ENCODE assay signal across 1 cellular context in the genomic region with DNA sequence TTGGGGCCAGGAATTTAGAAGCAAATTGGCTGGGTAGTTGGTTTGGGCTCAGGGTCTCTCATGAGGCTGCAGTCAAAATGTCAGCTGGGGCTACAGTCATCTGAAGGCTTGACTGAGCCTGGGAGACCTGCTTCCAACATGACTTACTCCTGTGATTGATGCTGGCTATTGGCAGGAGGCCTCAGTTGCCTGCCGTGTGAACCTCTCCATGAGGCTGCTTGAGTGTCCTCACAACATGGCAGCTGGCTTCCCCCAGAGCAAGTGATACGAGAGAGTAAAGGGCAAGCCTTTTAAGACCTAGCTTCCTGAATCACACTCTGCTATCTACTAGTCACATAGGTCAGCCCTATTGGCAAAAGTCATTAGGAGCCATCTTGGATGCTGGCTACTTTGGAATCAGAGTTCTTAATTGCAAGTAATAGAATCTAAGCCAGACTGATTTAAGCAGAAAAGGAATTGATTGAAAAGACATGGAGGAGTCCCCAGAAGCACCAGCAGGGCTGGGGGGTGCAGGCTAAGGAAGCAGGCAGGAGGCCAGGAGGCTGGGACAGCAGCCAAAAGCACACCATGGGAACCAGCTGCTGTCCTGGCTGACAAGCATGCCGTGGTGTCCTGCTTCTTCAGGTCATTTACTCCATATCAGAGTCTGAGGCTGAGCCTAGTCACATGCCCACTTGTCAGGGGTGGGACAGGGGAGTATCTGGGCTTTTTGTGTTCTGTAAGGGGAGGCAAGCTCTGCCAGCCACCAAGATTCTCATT.
TF ChIP-seq lines count a peak whose summit lies in the region.

No MANE protein-coding gene starts in this region.

TF ChIP-seq in SK-N-SH, 30 proteins besides CTCF, POLR2A, EP300 and RAD21 (continued from another document):
- TF ChIP-seq, protein P1, sequence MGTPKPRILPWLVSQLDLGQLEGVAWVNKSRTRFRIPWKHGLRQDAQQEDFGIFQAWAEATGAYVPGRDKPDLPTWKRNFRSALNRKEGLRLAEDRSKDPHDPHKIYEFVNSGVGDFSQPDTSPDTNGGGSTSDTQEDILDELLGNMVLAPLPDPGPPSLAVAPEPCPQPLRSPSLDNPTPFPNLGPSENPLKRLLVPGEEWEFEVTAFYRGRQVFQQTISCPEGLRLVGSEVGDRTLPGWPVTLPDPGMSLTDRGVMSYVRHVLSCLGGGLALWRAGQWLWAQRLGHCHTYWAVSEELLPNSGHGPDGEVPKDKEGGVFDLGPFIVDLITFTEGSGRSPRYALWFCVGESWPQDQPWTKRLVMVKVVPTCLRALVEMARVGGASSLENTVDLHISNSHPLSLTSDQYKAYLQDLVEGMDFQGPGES (IDR thresholded peaks at IDR 0.05; ENCODE audit: low read depth, low read length): no peak
- TF ChIP-seq MXI1 (IDR thresholded peaks at IDR 0.05; ENCODE audit: low read depth, low read length): peak; percentile 90; the same call in 1 of the 2 replicates
- TF ChIP-seq, protein P2, sequence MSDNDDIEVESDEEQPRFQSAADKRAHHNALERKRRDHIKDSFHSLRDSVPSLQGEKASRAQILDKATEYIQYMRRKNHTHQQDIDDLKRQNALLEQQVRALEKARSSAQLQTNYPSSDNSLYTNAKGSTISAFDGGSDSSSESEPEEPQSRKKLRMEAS (IDR thresholded peaks at IDR 0.05; ENCODE audit: low read depth): 0 out of 2 replicates have a peak, but pooled peaks have one; percentile 36
- TF ChIP-seq, protein P3, sequence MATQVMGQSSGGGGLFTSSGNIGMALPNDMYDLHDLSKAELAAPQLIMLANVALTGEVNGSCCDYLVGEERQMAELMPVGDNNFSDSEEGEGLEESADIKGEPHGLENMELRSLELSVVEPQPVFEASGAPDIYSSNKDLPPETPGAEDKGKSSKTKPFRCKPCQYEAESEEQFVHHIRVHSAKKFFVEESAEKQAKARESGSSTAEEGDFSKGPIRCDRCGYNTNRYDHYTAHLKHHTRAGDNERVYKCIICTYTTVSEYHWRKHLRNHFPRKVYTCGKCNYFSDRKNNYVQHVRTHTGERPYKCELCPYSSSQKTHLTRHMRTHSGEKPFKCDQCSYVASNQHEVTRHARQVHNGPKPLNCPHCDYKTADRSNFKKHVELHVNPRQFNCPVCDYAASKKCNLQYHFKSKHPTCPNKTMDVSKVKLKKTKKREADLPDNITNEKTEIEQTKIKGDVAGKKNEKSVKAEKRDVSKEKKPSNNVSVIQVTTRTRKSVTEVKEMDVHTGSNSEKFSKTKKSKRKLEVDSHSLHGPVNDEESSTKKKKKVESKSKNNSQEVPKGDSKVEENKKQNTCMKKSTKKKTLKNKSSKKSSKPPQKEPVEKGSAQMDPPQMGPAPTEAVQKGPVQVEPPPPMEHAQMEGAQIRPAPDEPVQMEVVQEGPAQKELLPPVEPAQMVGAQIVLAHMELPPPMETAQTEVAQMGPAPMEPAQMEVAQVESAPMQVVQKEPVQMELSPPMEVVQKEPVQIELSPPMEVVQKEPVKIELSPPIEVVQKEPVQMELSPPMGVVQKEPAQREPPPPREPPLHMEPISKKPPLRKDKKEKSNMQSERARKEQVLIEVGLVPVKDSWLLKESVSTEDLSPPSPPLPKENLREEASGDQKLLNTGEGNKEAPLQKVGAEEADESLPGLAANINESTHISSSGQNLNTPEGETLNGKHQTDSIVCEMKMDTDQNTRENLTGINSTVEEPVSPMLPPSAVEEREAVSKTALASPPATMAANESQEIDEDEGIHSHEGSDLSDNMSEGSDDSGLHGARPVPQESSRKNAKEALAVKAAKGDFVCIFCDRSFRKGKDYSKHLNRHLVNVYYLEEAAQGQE (IDR thresholded peaks at IDR 0.05; ENCODE audit: low read depth, low read length): no peak
- no peak for TF ChIP-seq SMC3 (IDR thresholded peaks at IDR 0.05; ENCODE audit: low read depth, low read length)
- TF ChIP-seq NFIC (IDR thresholded peaks at IDR 0.05; ENCODE audit: borderline replicate concordance): peak; percentile 44; the same call in 1 of the 2 replicates
- no peak for TF ChIP-seq MEF2A (IDR thresholded peaks at IDR 0.05; ENCODE audit: borderline replicate concordance, low read depth)
TF ChIP-seq in SK-N-SH: peak in this region for 3.
